6 cellular contexts compared by ENCODE assay signal in genomic region chrX:39605866-39606265, GRCh38.
"Had no signal": no experiment of that assay in that cellular context is flagged by ENCODE, and none has a peak within 500 bp of the region (broad histone marks: within the 10 kb centered on the region; RNA-seq: fewer than 3 reads in every experiment).

No MANE protein-coding gene starts in this region.

- ATAC-seq: HepG2, K562 had no signal

- H3K4me3 ChIP-seq: K562 had no signal

- H3K27ac ChIP-seq: HL-60 had no signal

- DNase-seq: IMR-90, KBM-7 had no signal

- FAIRE-seq: HepG2, HTR-8/SVneo, K562 had no signal
